In genomic region chr11:48324620-48325019, GRCh38 we compare ENCODE assay signal across 4 cellular contexts. TPM values are rescaled to one million over a fixed set of nuclear protein-coding genes. Genes with fewer than 3 reads are reported as not detected.
"Had no signal": no experiment of that assay in that cellular context is flagged by ENCODE, and none has a peak within 500 bp of the region (broad histone marks: within the 10 kb centered on the region; RNA-seq: fewer than 3 reads in every experiment).

Gene OR4C3, plus strand, starts transcription at chr11:48324920. Its CDS starts 102 bp downstream, at chr11:48325022.

RNA-seq across cellular contexts. Expression of gene OR4C3, which starts in this region (rescaled TPM):
- polyA plus RNA-seq: adipose tissue, adrenal gland, aorta, cardiac muscle cell had no signal
